In the genomic region with DNA sequence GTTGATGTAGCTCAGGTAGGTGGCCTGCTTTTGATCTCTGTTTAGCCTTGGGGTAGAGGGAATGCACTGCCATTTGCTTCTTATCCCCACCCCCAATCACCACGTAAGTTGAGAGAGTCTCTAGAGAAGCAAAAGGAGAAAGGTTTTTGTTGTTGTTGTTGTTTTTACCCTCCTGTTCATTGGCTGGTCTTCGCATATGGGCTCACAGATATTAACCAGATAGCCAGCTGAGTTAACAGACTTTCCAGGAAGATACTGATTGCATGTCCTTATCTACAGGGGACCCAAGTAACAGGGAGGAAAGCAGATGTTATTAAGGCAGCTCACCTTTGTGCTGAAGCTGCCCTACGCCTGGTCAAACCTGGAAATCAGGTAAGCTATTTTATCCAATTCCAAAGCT, we compare ENCODE assay signal across 19 cellular contexts. TPM values are rescaled to one million over a fixed set of nuclear protein-coding genes. Genes with fewer than 3 reads are reported as not detected.
DNase-seq lines count a peak whose midpoint lies in the region; ATAC-seq and TF ChIP-seq lines count a peak whose summit lies in the region.
"Had no signal": no experiment of that assay in that cellular context is flagged by ENCODE, and none has a peak within 500 bp of the region (broad histone marks: within the 10 kb centered on the region; RNA-seq: fewer than 3 reads in every experiment).

No MANE protein-coding gene starts in this region.

- H3K9me2 ChIP-seq in OCI-LY7 (ENCODE audit: insufficient read depth, low read length): no peaks in the 10 kb centered on the region

- peaks cover 46% of the 10 kb centered on the region for H3K4me1 Mint-ChIP-seq in CD4-positive, alpha-beta T cell (ENCODE audit: low read depth)
- peaks cover 42% of the 10 kb centered on the region for H3K4me1 Mint-ChIP-seq in brain

- ATAC-seq in CD4-positive, alpha-beta T cell (ENCODE audit: poor library complexity): no peak
- no peak for ATAC-seq in HG03039 (IDR thresholded peaks at IDR 0.05; ENCODE audit: unreplicated experiment)
- no peak for ATAC-seq in omental fat pad (ENCODE audit: low FRiP score)
- ATAC-seq: effector memory CD8-positive, alpha-beta T cell; pancreas; SK-N-SH treated with all-trans-retinoic acid at 6 μM for 48 hours had no signal

- H3K27ac ChIP-seq in 22Rv1: peak overlapping the region; percentile 92; the same call in 1 of the 2 replicates
- no peak overlapping the region for H3K27ac ChIP-seq in CD4-positive, alpha-beta T cell (ENCODE audit: low read depth, low read length)
- H3K27ac ChIP-seq in OCI-LY7 (ENCODE audit: low read depth, low read length, poor library complexity, severe bottlenecking): no peak overlapping the region
- H3K27ac ChIP-seq: pancreas, Peyer's patch had no signal

- no TSS peak for BruUV-seq in OCI-LY7 (replicated peaks; lab: Mats Ljungman, UMichigan)

- CTCF ChIA-PET in CD4-positive, alpha-beta T cell (lab: Charles Lee): interaction anchor here (1.1 to 1.6 kb wide), 4 partner anchors 10 to 151 kb away, joined by 3 to 4 read pairs (median 4); a partner anchor contains a TSS
- CTCF ChIA-PET in OCI-LY7 (lab: Charles Lee; ENCODE audit: unreplicated experiment): no interaction called here

- H3K9me3 ChIP-seq in CD4-positive, alpha-beta T cell (ENCODE audit: control insufficient read depth, low read length): no peaks in the 10 kb centered on the region
- no peaks in the 10 kb centered on the region for H3K9me3 ChIP-seq in OCI-LY7 (ENCODE audit: low read length)
- H3K9me3 ChIP-seq: pancreas, Peyer's patch had no signal

- no peaks in the 10 kb centered on the region for H3K27me3 ChIP-seq in CD4-positive, alpha-beta T cell (ENCODE audit: control insufficient read depth, insufficient read depth, low read length)
- H3K27me3 ChIP-seq: pancreas, Peyer's patch had no signal

- no peaks in the 10 kb centered on the region for H3K27me3 Mint-ChIP-seq in CD4-positive, alpha-beta T cell
- H3K27me3 Mint-ChIP-seq in brain: peaks cover 5% of the 10 kb centered on the region
- H3K27me3 Mint-ChIP-seq: central memory CD8-positive, alpha-beta T cell; effector memory CD8-positive, alpha-beta T cell had no signal

- POLR2A ChIA-PET in CD4-positive, alpha-beta T cell (lab: Charles Lee): interaction anchor here (0.9 to 2.0 kb wide), 3 partner anchors 10 to 60 kb away, joined by 3 to 22 read pairs (median 3); a partner anchor contains a TSS
- POLR2A ChIA-PET in OCI-LY7 (lab: Charles Lee): interaction anchor here (1.4 to 2.6 kb wide), 2 partner anchors 10 to 26 kb away, joined by 6 to 12 read pairs; a partner anchor contains a TSS

- H3K36me3 Mint-ChIP-seq in CD4-positive, alpha-beta T cell (ENCODE audit: low read depth): peaks cover 77% of the 10 kb centered on the region
- peaks cover 52% of the 10 kb centered on the region for H3K36me3 Mint-ChIP-seq in brain

- H3K4me3 ChIP-seq in OCI-LY7 (ENCODE audit: low read depth, low read length, poor library complexity, severe bottlenecking): no peak overlapping the region
- H3K4me3 ChIP-seq: pancreas, Peyer's patch had no signal

- no peaks in the 10 kb centered on the region for H3K9me3 Mint-ChIP-seq in CD4-positive, alpha-beta T cell
- peaks cover 0 to 3% (median 0%) of the 10 kb centered on the region in 5 experiments for H3K9me3 Mint-ChIP-seq in brain
- H3K9me3 Mint-ChIP-seq: central memory CD8-positive, alpha-beta T cell; effector memory CD8-positive, alpha-beta T cell had no signal

- TF ChIP-seq CTCF in 22Rv1 (IDR thresholded peaks at IDR 0.05) (no peak), OCI-LY7 (conservative IDR thresholded peaks at IDR 0.05; ENCODE audit: low read length) (no peak), brain (conservative IDR thresholded peaks at IDR 0.05) (no peak), omental fat pad (IDR thresholded peaks at IDR 0.05) (no peak)
- no peak for TF ChIP-seq CTCF in CD4-positive, alpha-beta T cell (IDR thresholded peaks at IDR 0.05)

- peaks cover 21% of the 10 kb centered on the region for H4K20me1 ChIP-seq in OCI-LY7 (ENCODE audit: insufficient read depth, low read length)

- peak overlapping the region; percentile 69 for H3K4me3 Mint-ChIP-seq in CD4-positive, alpha-beta T cell
- peak overlapping the region; percentile 9 to 96 (median 45) for H3K4me3 Mint-ChIP-seq in brain
- H3K4me3 Mint-ChIP-seq: central memory CD8-positive, alpha-beta T cell; effector memory CD8-positive, alpha-beta T cell had no signal

- peak overlapping the region; percentile 100 for H3K27ac Mint-ChIP-seq in CD4-positive, alpha-beta T cell
- peak overlapping the region in 2 of 5 experiments; percentile 21 to 47 for H3K27ac Mint-ChIP-seq in brain

- H3K4me1 ChIP-seq in OCI-LY7 (ENCODE audit: insufficient read depth, low read length, poor library complexity, severe bottlenecking): peaks cover 27% of the 10 kb centered on the region

- peaks cover 75% of the 10 kb centered on the region for H3K36me3 ChIP-seq in OCI-LY7 (ENCODE audit: insufficient read depth, low read length)

- peak overlapping the region; percentile 86 for H3K4me2 ChIP-seq in OCI-LY7 (ENCODE audit: low read length)

- DNase-seq in CD4-positive, alpha-beta T cell: no peak
- DNase-seq in OCI-LY7 (ENCODE audit: low spot score) (no peak), omental fat pad (ENCODE audit: low spot score) (no peak)
- no peak for DNase-seq in central memory CD4-positive, alpha-beta T cell
- DNase-seq: DMS153; effector memory CD8-positive, alpha-beta T cell; hypothalamus; NCI-H1092 treated with DMSO at 0.1 percent for 48 hours; NCI-H2171; NCI-H774; pancreas; Peyer's patch; stimulated activated CD4-positive, alpha-beta T cell treated with anti-CD3 and anti-CD28 coated beads, Interleukin-4, amount 100 ng/mL, for 24 hours; stimulated activated CD8-positive, alpha-beta memory T cell treated with anti-CD3 and anti-CD28 coated beads, Interleukin-4, amount 100 ng/mL, for 48 hours had no signal

- intact Hi-C loops in CD4-positive, alpha-beta T cell (cut with DNase I, micrococcal nuclease): loop anchor here (10.0 kb wide), 2 partner anchors 282 to 372 kb away; a partner anchor contains a TSS
- intact Hi-C loops in OCI-LY7 (cut with micrococcal nuclease; ENCODE audit: unreplicated experiment): no loop called here

- peaks cover 40% of the 10 kb centered on the region for H3K79me2 ChIP-seq in OCI-LY7 (ENCODE audit: insufficient read depth, low read depth, low read length)

- H2AFZ ChIP-seq in OCI-LY7 (ENCODE audit: low read length): no peak overlapping the region

RNA-seq across cellular contexts. Expression of a gene that starts 2.9 kb away (rescaled TPM):
- 10 to 100 TPM; 51.0 to 61.0 TPM for total RNA-seq in CD4-positive, alpha-beta T cell
- 358 and 437 TPM in 2 replicates for total RNA-seq in OCI-LY7 (2014; rRNA removed; shearing (Covaris generic))
- 280 and 289 TPM in 2 replicates for total RNA-seq in OCI-LY7 (2022)
- 169 TPM for polyA plus RNA-seq in brain (ENCODE audit: insufficient read depth, low read depth, low replicate concordance)
- 100 to 1,000 TPM in 3 of 4 donors, 10 to 100 TPM in 1; 90.2 to 232 (median 119) TPM for total RNA-seq in omental fat pad

RNA-seq across cellular contexts. Expression of a gene that starts 9.2 kb away (rescaled TPM):
- total RNA-seq in CD4-positive, alpha-beta T cell: 1,000 to 10,000 TPM; 5,865 to 5,989 TPM
- total RNA-seq in OCI-LY7 (2014; rRNA removed; shearing (Covaris generic)): 4,534 and 5,932 TPM in 2 replicates
- 4,745 and 4,976 TPM in 2 replicates for total RNA-seq in OCI-LY7 (2022)
- polyA plus RNA-seq in brain (ENCODE audit: insufficient read depth, low read depth, low replicate concordance): 3,587 TPM
- 1,000 to 10,000 TPM; 2,553 to 3,094 (median 2,929) TPM for total RNA-seq in omental fat pad

RNA-seq across cellular contexts. Expression of a gene that starts 10.8 kb away (rescaled TPM):
- total RNA-seq in CD4-positive, alpha-beta T cell: 1 to 10 TPM; 6.3 to 8.9 TPM
- 11.9 and 12.6 TPM in 2 replicates for total RNA-seq in OCI-LY7 (2014; rRNA removed; shearing (Covaris generic))
- total RNA-seq in OCI-LY7 (2022): 15.8 and 16.5 TPM in 2 replicates
- polyA plus RNA-seq in brain (ENCODE audit: insufficient read depth, low read depth, low replicate concordance): 4.0 TPM
- 1 to 10 TPM; 3.5 to 5.5 (median 4.9) TPM for total RNA-seq in omental fat pad

RNA-seq across cellular contexts. Expression of a gene that starts 20.8 kb away (rescaled TPM):
- total RNA-seq in CD4-positive, alpha-beta T cell: 10 to 100 TPM; 88.5 to 90.3 TPM
- 74.6 and 85.9 TPM in 2 replicates for total RNA-seq in OCI-LY7 (2014; rRNA removed; shearing (Covaris generic))
- total RNA-seq in OCI-LY7 (2022) (108 and 112 TPM in 2 replicates), omental fat pad (100 to 1,000 TPM; 129 to 447 (median 345) TPM)
- 132 TPM for polyA plus RNA-seq in brain (ENCODE audit: insufficient read depth, low read depth, low replicate concordance)

RNA-seq across cellular contexts. Expression of a gene that starts 27.3 kb away (rescaled TPM):
- under 1 TPM; 0.22 to 0.47 TPM for total RNA-seq in CD4-positive, alpha-beta T cell
- not detected in 2 replicates for total RNA-seq in OCI-LY7 (2014; rRNA removed; shearing (Covaris generic))
- total RNA-seq in OCI-LY7 (2022) (0.83 TPM in 1 of 2 replicates, not detected in the other), omental fat pad (1 to 10 TPM; 2.9 to 8.3 (median 7.6) TPM)
- polyA plus RNA-seq in brain (ENCODE audit: insufficient read depth, low read depth, low replicate concordance): 23.5 TPM
